Comparison of ENCODE assay signal across 8 cellular contexts in genomic region chr17:82751171-82751570, GRCh38. TPM values are rescaled to one million over a fixed set of nuclear protein-coding genes. Genes with fewer than 3 reads are reported as not detected.
DNase-seq lines count a peak whose midpoint lies in the region; ATAC-seq and TF ChIP-seq lines count a peak whose summit lies in the region.

No MANE protein-coding gene starts in this region.

- no peaks in the 10 kb centered on the region for H3K9me3 ChIP-seq in H9 (ENCODE audit: control insufficient read depth, low read depth, low read length)
- H3K9me3 ChIP-seq in adipocyte (ENCODE audit: control insufficient read depth, low read length): peaks cover 6% of the 10 kb centered on the region
- no peaks in the 10 kb centered on the region for H3K9me3 ChIP-seq in lower lobe of right lung
- H3K9me3 ChIP-seq in aorta (ENCODE audit: control insufficient read depth, low read length): no peaks in the 10 kb centered on the region
- no peaks in the 10 kb centered on the region for H3K9me3 ChIP-seq in MM.1S (replicated peaks; ENCODE audit: insufficient read depth, low read length)

- H3K18ac ChIP-seq in H9 (ENCODE audit: insufficient read length, low read depth, low read length): no peak overlapping the region

- no peak overlapping the region for H2AK5ac ChIP-seq in H9 (ENCODE audit: insufficient read length, low read length)

- H4K8ac ChIP-seq in H9 (replicated peaks; ENCODE audit: insufficient read length, low read depth, low read length): no peak overlapping the region

- no peaks in the 10 kb centered on the region for H3K79me1 ChIP-seq in H9 (ENCODE audit: insufficient read depth, low read depth, low read length, poor library complexity, severe bottlenecking)

- no peak overlapping the region for H4K91ac ChIP-seq in H9 (ENCODE audit: insufficient read length, low read depth, low read length)

- peaks cover 5 to 10% of the 10 kb centered on the region in 2 experiments for H3K9me3 Mint-ChIP-seq in H9

- CTCF ChIA-PET in BJ (lab: Yijun Ruan, JAX): no interaction called here

- no peak overlapping the region for H2BK5ac ChIP-seq in H9 (ENCODE audit: insufficient read length, low read length)

- peaks cover 34 to 41% of the 10 kb centered on the region in 2 experiments for H3K4me1 Mint-ChIP-seq in H9

- H3K36me3 ChIP-seq in BJ (ENCODE audit: control insufficient read depth, insufficient read depth, low read length): no peaks in the 10 kb centered on the region
- H3K36me3 ChIP-seq in adipocyte (ENCODE audit: control insufficient read depth, insufficient read depth, low read length, severe bottlenecking): no peaks in the 10 kb centered on the region
- H3K36me3 ChIP-seq in lower lobe of right lung: no peaks in the 10 kb centered on the region
- H3K36me3 ChIP-seq in aorta (ENCODE audit: control insufficient read depth in 1 of 2, insufficient read depth in 2 of 2, low read length in 1 of 2): no peaks in the 10 kb centered on the region
- H3K36me3 ChIP-seq in MM.1S (replicated peaks; ENCODE audit: insufficient read depth, low read length): no peaks in the 10 kb centered on the region

- peaks cover 14% of the 10 kb centered on the region for H3K23me2 ChIP-seq in H9 (ENCODE audit: insufficient read length, low read depth, low read length, poor library complexity, severe bottlenecking)

- H3K4ac ChIP-seq in H9 (ENCODE audit: low read depth, low read length): no peak overlapping the region

- peaks cover 8% of the 10 kb centered on the region; the same call in 1 of the 2 replicates for H3F3A ChIP-seq in MM.1S (ENCODE audit: insufficient read depth, low read length)

- peaks cover 17% of the 10 kb centered on the region for H3K27me3 Mint-ChIP-seq in H9 (ENCODE audit: low read depth)

- H3K79me2 ChIP-seq in H9 (ENCODE audit: insufficient read depth, low read length) (peaks cover 6% of the 10 kb centered on the region; the same call in 1 of the 2 replicates), MM.1S (ENCODE audit: low read length) (peaks cover 37% of the 10 kb centered on the region)

- intact Hi-C loops in lower lobe of right lung (cut with DNase I): no loop called here
- intact Hi-C loops in aorta (cut with DNase I): loop anchor here in 1 of 2 donors (2.0 to 5.0 kb wide), 3 partner anchors 14 to 54 kb away; partner anchors contain the start of genes FN3KRP and RAB40B

- H3K56ac ChIP-seq in H9 (ENCODE audit: insufficient read length, low read depth, low read length): no peak overlapping the region

- H2BK12ac ChIP-seq in H9 (ENCODE audit: insufficient read length, low read depth, low read length): no peak overlapping the region

- no peak overlapping the region for H3T11ph ChIP-seq in H9 (ENCODE audit: low read length)

- H3K9ac ChIP-seq in H9 (ENCODE audit: extremely low read depth, insufficient read length, low read length) (no peak overlapping the region), adipocyte (ENCODE audit: low read length) (peak overlapping the region; percentile 62), MM.1S (ENCODE audit: low read length) (no peak overlapping the region)

- H3K4me2 ChIP-seq in H9 (ENCODE audit: insufficient read depth, insufficient read length, low read length) (peak overlapping the region; percentile 73), MM.1S (ENCODE audit: low read depth, low read length) (no peak overlapping the region)

- DNase-seq in BJ (ENCODE audit: low read depth) (no peak), H9 (no peak), adipocyte (ENCODE audit: low read depth) (no peak), lower lobe of right lung (no peak), aorta (peak in 1 of 2 donors; percentile 85), islet precursor cell (no peak), MM.1S (no peak)
- DNase-seq in activated naive CD4-positive, alpha-beta T cell treated with Interleukin-2 at 50 U/mL for 16 hours: no peak

- peak overlapping the region; percentile 52 to 80 for H3K4me3 Mint-ChIP-seq in H9

- peaks cover 11% of the 10 kb centered on the region; the same call in 1 of the 2 replicates for H3K4me1 ChIP-seq in H9 (ENCODE audit: insufficient read depth, low read length)
- H3K4me1 ChIP-seq in adipocyte (ENCODE audit: control insufficient read depth, insufficient read depth, low read length): peaks cover 16% of the 10 kb centered on the region
- H3K4me1 ChIP-seq in lower lobe of right lung: peaks cover 14% of the 10 kb centered on the region
- H3K4me1 ChIP-seq in aorta (ENCODE audit: control insufficient read depth in 1 of 2, insufficient read depth in 2 of 2, low read length in 2 of 2): no peaks in the 10 kb centered on the region
- no peaks in the 10 kb centered on the region; the same call in 1 of the 2 replicates for H3K4me1 ChIP-seq in MM.1S (ENCODE audit: low read length)

- H4K20me1 ChIP-seq in H9 (ENCODE audit: control insufficient read depth, insufficient read depth, insufficient read length) (no peaks in the 10 kb centered on the region), MM.1S (ENCODE audit: insufficient read depth, low read length) (no peaks in the 10 kb centered on the region)

- no peak overlapping the region for H2BK120ac ChIP-seq in H9 (ENCODE audit: low read depth, low read length, poor library complexity, severe bottlenecking)

- H2AFZ ChIP-seq in H9 (ENCODE audit: low read length): no peak overlapping the region
- no peak overlapping the region for H2AFZ ChIP-seq in MM.1S (ENCODE audit: low read length)

- POLR2A ChIA-PET in BJ (lab: Charles Lee): no interaction called here

- no peak overlapping the region for H3K27ac ChIP-seq in H9 (ENCODE audit: insufficient read length, low read depth, low read length)
- peak overlapping the region; percentile 53 for H3K27ac ChIP-seq in lower lobe of right lung
- H3K27ac ChIP-seq in aorta (ENCODE audit: low read depth in 1 of 2, low read length in 2 of 2): no peak overlapping the region
- no peak overlapping the region for H3K27ac ChIP-seq in MM.1S (ENCODE audit: low read length)

- TF ChIP-seq CTCF in BJ (IDR thresholded peaks at IDR 0.05; ENCODE audit: insufficient read depth, low read depth, low read length) (no peak), H9 (conservative IDR thresholded peaks at IDR 0.05) (no peak), lower lobe of right lung (IDR thresholded peaks at IDR 0.05) (no peak), MM.1S (IDR thresholded peaks at IDR 0.05; ENCODE audit: low read length) (no peak)

- H3K27ac Mint-ChIP-seq in H9: no peak overlapping the region; a peak in 1 of 7 replicates

- H4K5ac ChIP-seq in H9 (ENCODE audit: insufficient read length, low read depth, low read length): no peak overlapping the region

- H2BK20ac ChIP-seq in H9 (ENCODE audit: low read depth, low read length, poor library complexity, severe bottlenecking): no peak overlapping the region

- no peak overlapping the region for H3K14ac ChIP-seq in H9 (ENCODE audit: insufficient read depth, low read length)

- no peak overlapping the region for H2BK15ac ChIP-seq in H9 (ENCODE audit: low read depth, low read length)

- H3K9me2 ChIP-seq in MM.1S (replicated peaks; ENCODE audit: insufficient read depth, low read length): no peaks in the 10 kb centered on the region

- WGBS in H9 (ENCODE audit: extremely low coverage, insufficient read length, low lambda C conversion rate): no CpG with 5 or more reads among the region's 56 CpGs
- WGBS in aorta, 2 donors: 0 to 1% methylated on average over 29 to 56 of the region's 56 CpGs

- no peak overlapping the region for H3K23ac ChIP-seq in H9 (ENCODE audit: insufficient read length, low read depth, low read length)

- H3K27me3 ChIP-seq in BJ (ENCODE audit: control insufficient read depth, insufficient read depth, low read length) (no peaks in the 10 kb centered on the region), H9 (ENCODE audit: insufficient read depth, low read length) (peaks cover 4% of the 10 kb centered on the region; the same call in 1 of the 2 replicates), adipocyte (replicated peaks; ENCODE audit: control insufficient read depth, insufficient read depth, low read length) (no peaks in the 10 kb centered on the region), lower lobe of right lung (ENCODE audit: low read depth) (no peaks in the 10 kb centered on the region), aorta (ENCODE audit: control insufficient read depth in 1 of 2, insufficient read depth in 2 of 2, low read length in 1 of 2) (no peaks in the 10 kb centered on the region), MM.1S (replicated peaks; ENCODE audit: insufficient read depth, low read length) (no peaks in the 10 kb centered on the region)

- peak overlapping the region; percentile 54 for H3K4me3 ChIP-seq in BJ (ENCODE audit: low read depth, low read length)
- H3K4me3 ChIP-seq in adipocyte (ENCODE audit: low read length): peak overlapping the region; percentile 78
- H3K4me3 ChIP-seq in lower lobe of right lung: peak overlapping the region; percentile 93
- H3K4me3 ChIP-seq in aorta (ENCODE audit: low read length in 2 of 2): peak overlapping the region; percentile 8 to 52
- no peak overlapping the region for H3K4me3 ChIP-seq in MM.1S (ENCODE audit: low read length)

- H3K36me3 Mint-ChIP-seq in H9 (ENCODE audit: insufficient read depth in 1 of 3, low read depth in 3 of 3): peaks cover 13 to 25% (median 22%) of the 10 kb centered on the region in 3 experiments

- ATAC-seq in lower lobe of right lung: no peak
- ATAC-seq in aorta (ENCODE audit: low FRiP score): no peak

RNA-seq across cellular contexts. Expression of gene TBCD, which starts 0.7 kb away (rescaled TPM):
- 18.4 and 38.6 TPM in 2 replicates for polyA plus RNA-seq in BJ (2011; rRNA removed)
- polyA minus RNA-seq in BJ (2011; rRNA and poly(A)+ RNA removed): 27.3 and 31.0 TPM in 2 replicates
- 123 and 129 TPM in 2 replicates for total RNA-seq in H9 (2021)
- total RNA-seq in lower lobe of right lung: 84.8 TPM
- total RNA-seq in aorta: 100 to 1,000 TPM in 1 of 2 donors, 10 to 100 TPM in 1; 97.1 to 125 TPM
- polyA plus RNA-seq in aorta: 100 to 1,000 TPM in 1 of 2 donors, 10 to 100 TPM in 1; 20.0 to 182 TPM

RNA-seq across cellular contexts. Expression of gene FN3K, which starts 15.8 kb away (rescaled TPM):
- 1.1 and 1.2 TPM in 2 replicates for polyA plus RNA-seq in BJ (2011; rRNA removed)
- polyA minus RNA-seq in BJ (2011; rRNA and poly(A)+ RNA removed): 1.5 and 2.0 TPM in 2 replicates
- 23.6 and 28.3 TPM in 2 replicates for total RNA-seq in H9 (2021)
- 27.9 TPM for total RNA-seq in lower lobe of right lung
- 10 to 100 TPM; 10.8 to 23.0 TPM for total RNA-seq in aorta
- 10 to 100 TPM; 14.0 to 20.9 TPM for polyA plus RNA-seq in aorta

RNA-seq across cellular contexts. Expression of gene FN3KRP, which starts 34.7 kb away (rescaled TPM):
- polyA plus RNA-seq in BJ (2011; rRNA removed) (24.0 and 24.9 TPM in 2 replicates), aorta (10 to 100 TPM; 25.3 to 35.2 TPM)
- 10.6 and 13.7 TPM in 2 replicates for polyA minus RNA-seq in BJ (2011; rRNA and poly(A)+ RNA removed)
- total RNA-seq in H9 (2021) (31.9 and 32.9 TPM in 2 replicates), lower lobe of right lung (28.1 TPM), aorta (10 to 100 TPM; 18.6 to 26.7 TPM)

RNA-seq across cellular contexts. Expression of gene RAB40B, which starts 52.7 kb away (rescaled TPM):
- polyA plus RNA-seq in BJ (2011; rRNA removed): 4.9 and 9.4 TPM in 2 replicates
- polyA minus RNA-seq in BJ (2011; rRNA and poly(A)+ RNA removed): 1.4 and 1.6 TPM in 2 replicates
- total RNA-seq in H9 (2021): 3.5 and 5.1 TPM in 2 replicates
- total RNA-seq in lower lobe of right lung: 10.2 TPM
- total RNA-seq in aorta: 10 to 100 TPM in 1 of 2 donors, 1 to 10 TPM in 1; 4.5 to 10.7 TPM
- polyA plus RNA-seq in aorta: 10 to 100 TPM; 11.6 to 19.5 TPM
